25 cellular contexts compared by ENCODE assay signal in genomic region chr16:73505178-73505968, GRCh38.
"Had no signal": no experiment of that assay in that cellular context is flagged by ENCODE, and none has a peak within 500 bp of the region (broad histone marks: within the 10 kb centered on the region; RNA-seq: fewer than 3 reads in every experiment).

No MANE protein-coding gene starts in this region.

- H3K27me3 Mint-ChIP-seq: activated B cell treated with CpG ODN at 0.5 μM for 24 hours; activated CD4-positive, alpha-beta memory T cell treated with anti-CD3 and anti-CD28 coated beads, Interleukin-2, amount 10 ng/mL, durations not matched to agents 7 days and 5 days; activated CD4-positive, alpha-beta T cell treated with anti-CD3 and anti-CD28 coated beads, Interleukin-2, amount 10 ng/mL, durations not matched to agents 7 days and 5 days; activated naive CD4-positive, alpha-beta T cell treated with anti-CD3 and anti-CD28 coated beads, Interleukin-2, amount 10 ng/mL, durations not matched to agents 7 days and 5 days had no signal

- DNase-seq: activated B cell treated with CpG ODN at 0.5 μM for 24 hours; activated CD4-positive, alpha-beta memory T cell treated with anti-CD3 and anti-CD28 coated beads, Interleukin-2, amount 10 ng/mL, durations not matched to agents 7 days and 5 days; activated CD4-positive, alpha-beta T cell treated with anti-CD3 and anti-CD28 coated beads, Interleukin-2, amount 10 ng/mL, durations not matched to agents 7 days and 5 days; activated CD8-positive, alpha-beta memory T cell treated with anti-CD3 and anti-CD28 coated beads, Interleukin-2, amount 50 U/mL, for 4 hours; activated gamma-delta T cell treated with Interleukin-2 at 50 U/mL for 16 hours; activated naive CD4-positive, alpha-beta T cell treated with anti-CD3 and anti-CD28 coated beads, Interleukin-2, amount 10 ng/mL, durations not matched to agents 7 days and 5 days; activated naive CD8-positive, alpha-beta T cell treated with anti-CD3 and anti-CD28 coated beads for 36 hours; activated T-cell treated with anti-CD3 and anti-CD28 coated beads, Interleukin-2, amount 50 U/mL, for 72 hours; adrenal gland; Karpas-422; MM.1S; NCI-H1105; NCI-H1436; NCI-H1694 treated with DMSO at 0.1 percent for 48 hours; NCI-H2029 treated with DMSO at 0.1 percent for 48 hours; NCI-H446; NCI-H524; Peyer's patch; SIG-M5; T-cell; T-helper 2 cell; T1000 had no signal

- H3K4me3 ChIP-seq: adrenal gland, Peyer's patch, SK-N-MC had no signal

- ATAC-seq: activated T-cell treated with anti-CD3 and anti-CD28 coated beads, Interleukin-2, amount 50 U/mL, for 72 hours; T-cell had no signal

- H3K9me3 Mint-ChIP-seq: activated B cell treated with CpG ODN at 0.5 μM for 24 hours; activated CD4-positive, alpha-beta T cell treated with anti-CD3 and anti-CD28 coated beads, Interleukin-2, amount 10 ng/mL, durations not matched to agents 7 days and 5 days; activated naive CD8-positive, alpha-beta T cell treated with anti-CD3 and anti-CD28 coated beads for 36 hours had no signal

- H3K27ac Mint-ChIP-seq: activated B cell treated with CpG ODN at 0.5 μM for 24 hours; activated CD4-positive, alpha-beta memory T cell treated with anti-CD3 and anti-CD28 coated beads, Interleukin-2, amount 10 ng/mL, durations not matched to agents 7 days and 5 days; activated CD4-positive, alpha-beta T cell treated with anti-CD3 and anti-CD28 coated beads, Interleukin-2, amount 10 ng/mL, durations not matched to agents 7 days and 5 days; activated naive CD4-positive, alpha-beta T cell treated with anti-CD3 and anti-CD28 coated beads, Interleukin-2, amount 10 ng/mL, durations not matched to agents 7 days and 5 days; activated naive CD8-positive, alpha-beta T cell treated with anti-CD3 and anti-CD28 coated beads for 36 hours; activated T-cell treated with anti-CD3 and anti-CD28 coated beads, Interleukin-2, amount 50 U/mL, for 72 hours; activated T-helper 2 cell treated with anti-CD3 and anti-CD28 coated beads, Interferon-gamma antibody, Interleukin-2, Interleukin-4, amounts not matched to agents 10 μg/mL and 5 μg/mL and 100 μg/mL, durations not matched to agents 14 hours and 24 hours and 36 hours; T-cell had no signal

- H3K27ac ChIP-seq: adrenal gland, Peyer's patch, RWPE1, SK-N-MC had no signal

- H3K36me3 Mint-ChIP-seq: activated naive CD4-positive, alpha-beta T cell treated with anti-CD3 and anti-CD28 coated beads, Interleukin-2, amount 10 ng/mL, durations not matched to agents 7 days and 5 days; activated naive CD8-positive, alpha-beta T cell treated with anti-CD3 and anti-CD28 coated beads for 36 hours; T-cell had no signal

- H3K4me1 Mint-ChIP-seq: activated B cell treated with CpG ODN at 0.5 μM for 24 hours; activated CD4-positive, alpha-beta memory T cell treated with anti-CD3 and anti-CD28 coated beads, Interleukin-2, amount 10 ng/mL, durations not matched to agents 7 days and 5 days; activated CD4-positive, alpha-beta T cell treated with anti-CD3 and anti-CD28 coated beads, Interleukin-2, amount 10 ng/mL, durations not matched to agents 7 days and 5 days; activated naive CD4-positive, alpha-beta T cell treated with anti-CD3 and anti-CD28 coated beads, Interleukin-2, amount 10 ng/mL, durations not matched to agents 7 days and 5 days; activated naive CD8-positive, alpha-beta T cell treated with anti-CD3 and anti-CD28 coated beads for 36 hours; T-cell had no signal

- H3K27me3 ChIP-seq: adrenal gland, Peyer's patch had no signal

- H3K4me1 ChIP-seq: Peyer's patch had no signal

- H3K9me3 ChIP-seq: adrenal gland, Peyer's patch had no signal

- H3K4me3 Mint-ChIP-seq: activated B cell treated with CpG ODN at 0.5 μM for 24 hours; activated CD4-positive, alpha-beta memory T cell treated with anti-CD3 and anti-CD28 coated beads, Interleukin-2, amount 10 ng/mL, durations not matched to agents 7 days and 5 days; activated CD4-positive, alpha-beta T cell treated with anti-CD3 and anti-CD28 coated beads, Interleukin-2, amount 10 ng/mL, durations not matched to agents 7 days and 5 days; activated naive CD4-positive, alpha-beta T cell treated with anti-CD3 and anti-CD28 coated beads, Interleukin-2, amount 10 ng/mL, durations not matched to agents 7 days and 5 days; activated naive CD8-positive, alpha-beta T cell treated with anti-CD3 and anti-CD28 coated beads for 36 hours; activated T-cell treated with anti-CD3 and anti-CD28 coated beads, Interleukin-2, amount 50 U/mL, for 72 hours; T-cell had no signal

- H3K36me3 ChIP-seq: adrenal gland, Peyer's patch had no signal
